In the genomic region with DNA sequence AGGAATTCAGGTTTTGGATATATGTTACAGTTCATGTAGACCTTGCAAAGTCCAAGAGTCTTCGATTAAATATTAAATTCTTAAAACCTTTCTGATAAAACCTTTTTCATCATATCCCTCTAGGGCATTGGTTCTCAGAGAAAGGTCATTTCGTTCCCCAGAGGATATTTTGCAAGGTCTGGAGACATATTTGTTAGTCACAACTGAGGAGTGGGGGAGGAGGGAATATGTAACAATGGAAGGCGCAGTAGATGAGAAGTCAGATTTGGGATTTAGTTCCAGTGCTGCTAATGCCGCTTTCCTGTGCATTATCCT, we compare ENCODE assay signal across 10 cellular contexts. TPM values are rescaled to one million over a fixed set of nuclear protein-coding genes. Genes with fewer than 3 reads are reported as not detected.
A peak's percentile ranks its signal among the peaks of the same experiment; 100 is the strongest.
DNase-seq lines count a peak whose midpoint lies in the region; ATAC-seq and TF ChIP-seq lines count a peak whose summit lies in the region.
"Had no signal": no experiment of that assay in that cellular context is flagged by ENCODE, and none has a peak within 500 bp of the region (broad histone marks: within the 10 kb centered on the region; RNA-seq: fewer than 3 reads in every experiment).

No MANE protein-coding gene starts in this region.

- TF ChIP-seq CTCF in Loucy (conservative IDR thresholded peaks at IDR 0.05; ENCODE audit: low read length) = no peak
- TF ChIP-seq CTCF in hepatocyte (IDR thresholded peaks at IDR 0.05; ENCODE audit: poor library complexity) = no peak

- no peaks in the 10 kb centered on the region for H3K36me3 Mint-ChIP-seq in activated CD8-positive, alpha-beta T cell treated with anti-CD3 and anti-CD28 coated beads, Interleukin-2, amount 10 ng/mL, durations not matched to agents 7 days and 5 days (ENCODE audit: low read depth)
- H3K36me3 Mint-ChIP-seq: naive B cell had no signal

- no peaks in the 10 kb centered on the region for H3F3A ChIP-seq in Loucy (ENCODE audit: low read depth)

- H3K27ac ChIP-seq in hepatocyte (peak overlapping the region; percentile 99), stomach smooth muscle (ENCODE audit: low read length) (peak overlapping the region; percentile 53)

- peaks cover 3% of the 10 kb centered on the region for H3K27me3 Mint-ChIP-seq in activated CD8-positive, alpha-beta T cell treated with anti-CD3 and anti-CD28 coated beads, Interleukin-2, amount 10 ng/mL, durations not matched to agents 7 days and 5 days (ENCODE audit: low read depth)

- H3K36me3 ChIP-seq in Loucy (ENCODE audit: insufficient read depth, low read length) (no peaks in the 10 kb centered on the region), hepatocyte (replicated peaks; ENCODE audit: insufficient read depth, low read depth) (no peaks in the 10 kb centered on the region), stomach smooth muscle (ENCODE audit: control insufficient read depth in 2 of 2, insufficient read depth in 2 of 2, low read length in 2 of 2) (no peaks in the 10 kb centered on the region)

- peaks cover 7% of the 10 kb centered on the region for H3K79me2 ChIP-seq in Loucy (ENCODE audit: insufficient read depth, low read length)
- peaks cover 3% of the 10 kb centered on the region for H3K79me2 ChIP-seq in hepatocyte

- H3K4me3 ChIP-seq in Loucy (ENCODE audit: low read length, poor library complexity, severe bottlenecking) (no peak overlapping the region), hepatocyte (no peak overlapping the region), stomach smooth muscle (ENCODE audit: low read length in 2 of 2) (no peak overlapping the region)

- H4K20me1 ChIP-seq in Loucy (ENCODE audit: insufficient read depth, low read length, poor library complexity, severe bottlenecking) (no peaks in the 10 kb centered on the region), hepatocyte (ENCODE audit: insufficient read depth, poor library complexity, severe bottlenecking) (no peaks in the 10 kb centered on the region)

- no peaks in the 10 kb centered on the region for H3K27me3 ChIP-seq in Loucy (ENCODE audit: insufficient read depth, low read length, poor library complexity, severe bottlenecking)
- H3K27me3 ChIP-seq in hepatocyte = no peaks in the 10 kb centered on the region
- no peaks in the 10 kb centered on the region for H3K27me3 ChIP-seq in stomach smooth muscle (ENCODE audit: control insufficient read depth in 1 of 2, insufficient read depth in 2 of 2, low read length in 2 of 2)

- ATAC-seq in GM21367 (IDR thresholded peaks at IDR 0.05; ENCODE audit: unreplicated experiment) = no peak
- no peak for ATAC-seq in activated CD8-positive, alpha-beta T cell treated with anti-CD3 and anti-CD28 coated beads, Interleukin-2, amount 10 ng/mL, durations not matched to agents 7 days and 5 days
- ATAC-seq in GM18861 (IDR thresholded peaks at IDR 0.05; ENCODE audit: unreplicated experiment) = no peak

- H3K9ac ChIP-seq in Loucy (ENCODE audit: low read depth, low read length, poor library complexity, severe bottlenecking) = peak overlapping the region; percentile 41
- H3K9ac ChIP-seq in stomach smooth muscle (ENCODE audit: low read length in 2 of 2) = no peak overlapping the region

- no peaks in the 10 kb centered on the region for H3K9me3 ChIP-seq in Loucy (ENCODE audit: insufficient read depth, low read depth, low read length)
- H3K9me3 ChIP-seq in hepatocyte (ENCODE audit: low read depth) = no peaks in the 10 kb centered on the region
- H3K9me3 ChIP-seq in stomach smooth muscle (ENCODE audit: control insufficient read depth in 2 of 2, low read length in 2 of 2) = no peaks in the 10 kb centered on the region

- H3K4me3 Mint-ChIP-seq in activated CD8-positive, alpha-beta T cell treated with anti-CD3 and anti-CD28 coated beads, Interleukin-2, amount 10 ng/mL, durations not matched to agents 7 days and 5 days = no peak overlapping the region

- WGBS in hepatocyte (ENCODE audit: low lambda C conversion rate, missing lambda C conversion rate) = 67% methylated on average over 4 of the region's 4 CpGs

- H3K4me1 ChIP-seq in Loucy (ENCODE audit: insufficient read depth, low read length, poor library complexity, severe bottlenecking) = peaks cover 57% of the 10 kb centered on the region
- peaks cover 36% of the 10 kb centered on the region for H3K4me1 ChIP-seq in hepatocyte (ENCODE audit: insufficient read depth)
- H3K4me1 ChIP-seq in stomach smooth muscle (ENCODE audit: control insufficient read depth, insufficient read depth, low read length) = peaks cover 30% of the 10 kb centered on the region

- peak; percentile 65 for DNase-seq in amniotic epithelial cell (ENCODE audit: low read depth)
- DNase-seq in hepatocyte (ENCODE audit: low spot score) = no peak
- DNase-seq in activated CD8-positive, alpha-beta T cell treated with anti-CD3 and anti-CD28 coated beads, Interleukin-2, amount 10 ng/mL, durations not matched to agents 7 days and 5 days = no peak
- no peak for DNase-seq in activated CD8-positive, alpha-beta memory T cell treated with anti-CD3 and anti-CD28 coated beads for 24 hours

- H3K4me2 ChIP-seq in Loucy (ENCODE audit: low read depth, low read length, poor library complexity, severe bottlenecking) = no peak overlapping the region
- H3K4me2 ChIP-seq in hepatocyte = peak overlapping the region; percentile 62

- CTCF ChIA-PET in activated CD8-positive, alpha-beta T cell treated with anti-CD3 and anti-CD28 coated beads, Interleukin-2, amount 10 ng/mL, durations not matched to agents 7 days and 5 days (lab: Charles Lee) = interaction anchor here (2.8 to 10.7 kb wide), 7 partner anchors 12 to 108 kb away, joined by 13 to 225 read pairs (median 117); a partner anchor contains a TSS

- H3K27ac Mint-ChIP-seq in activated CD8-positive, alpha-beta T cell treated with anti-CD3 and anti-CD28 coated beads, Interleukin-2, amount 10 ng/mL, durations not matched to agents 7 days and 5 days = no peak overlapping the region

- POLR2A ChIA-PET in activated CD8-positive, alpha-beta T cell treated with anti-CD3 and anti-CD28 coated beads, Interleukin-2, amount 10 ng/mL, durations not matched to agents 7 days and 5 days (lab: Charles Lee) = interaction anchor here (0.5 kb wide), 1 partner anchor 211 kb away, joined by 3 read pairs; no protein-coding TSS in a partner anchor

- H3K9me2 ChIP-seq in Loucy (replicated peaks; ENCODE audit: low read depth, low read length) (no peaks in the 10 kb centered on the region), hepatocyte (replicated peaks; ENCODE audit: insufficient read depth) (no peaks in the 10 kb centered on the region)

- H3K4me1 Mint-ChIP-seq in activated CD8-positive, alpha-beta T cell treated with anti-CD3 and anti-CD28 coated beads, Interleukin-2, amount 10 ng/mL, durations not matched to agents 7 days and 5 days (ENCODE audit: low read depth) = peaks cover 34% of the 10 kb centered on the region

- H3K9me3 Mint-ChIP-seq in activated CD8-positive, alpha-beta T cell treated with anti-CD3 and anti-CD28 coated beads, Interleukin-2, amount 10 ng/mL, durations not matched to agents 7 days and 5 days (ENCODE audit: insufficient read depth) = no peaks in the 10 kb centered on the region
- H3K9me3 Mint-ChIP-seq: activated B cell treated with CpG ODN at 0.5 μM for 24 hours, naive B cell had no signal

- H2AFZ ChIP-seq in Loucy (ENCODE audit: low read length) = 0 out of 2 replicates have a peak overlapping the region, but pooled peaks have one; percentile 76
- H2AFZ ChIP-seq in hepatocyte = peak overlapping the region; percentile 56

RNA-seq across cellular contexts. Expression of a gene that starts 5.3 kb away (rescaled TPM):
- 1.9 and 4.9 TPM in 2 replicates for total RNA-seq in hepatocyte
- 5.4 and 7.8 TPM in 2 replicates for polyA plus RNA-seq in hepatocyte
- total RNA-seq in activated CD8-positive, alpha-beta T cell treated with anti-CD3 and anti-CD28 coated beads, Interleukin-2, amount 10 ng/mL, durations not matched to agents 7 days and 5 days = not detected
- total RNA-seq: activated B cell treated with CpG ODN at 0.5 μM for 24 hours had no signal

RNA-seq across cellular contexts. Expression of a gene that starts 7.7 kb away (rescaled TPM):
- 29.5 and 52.8 TPM in 2 replicates for total RNA-seq in hepatocyte
- 24.4 and 25.1 TPM in 2 replicates for polyA plus RNA-seq in hepatocyte
- total RNA-seq in activated CD8-positive, alpha-beta T cell treated with anti-CD3 and anti-CD28 coated beads, Interleukin-2, amount 10 ng/mL, durations not matched to agents 7 days and 5 days = 1 to 10 TPM; 2.8 to 3.1 TPM

RNA-seq across cellular contexts. Expression of a gene that starts 36.0 kb away (rescaled TPM):
- 36.0 and 53.7 TPM in 2 replicates for total RNA-seq in hepatocyte
- polyA plus RNA-seq in hepatocyte = 36.7 and 38.1 TPM in 2 replicates
- under 1 TPM; 0.53 to 0.83 TPM for total RNA-seq in activated CD8-positive, alpha-beta T cell treated with anti-CD3 and anti-CD28 coated beads, Interleukin-2, amount 10 ng/mL, durations not matched to agents 7 days and 5 days

RNA-seq across cellular contexts. Expression of a gene that starts 48.5 kb away (rescaled TPM):
- total RNA-seq in hepatocyte = not detected in 2 replicates
- not detected in 2 replicates for polyA plus RNA-seq in hepatocyte
- not detected for total RNA-seq in activated CD8-positive, alpha-beta T cell treated with anti-CD3 and anti-CD28 coated beads, Interleukin-2, amount 10 ng/mL, durations not matched to agents 7 days and 5 days
- total RNA-seq: activated B cell treated with CpG ODN at 0.5 μM for 24 hours had no signal

RNA-seq across cellular contexts. Expression of a gene that starts 49.7 kb away (rescaled TPM):
- total RNA-seq in hepatocyte = not detected in 2 replicates
- polyA plus RNA-seq in hepatocyte = not detected in 2 replicates
- not detected for total RNA-seq in activated CD8-positive, alpha-beta T cell treated with anti-CD3 and anti-CD28 coated beads, Interleukin-2, amount 10 ng/mL, durations not matched to agents 7 days and 5 days
- total RNA-seq: activated B cell treated with CpG ODN at 0.5 μM for 24 hours had no signal

Comparison
In these comparisons a context has a peak if more than half of its experiments do, and no peak if none do; other contexts are left out.
1. RNA of a gene that starts 36.0 kb away (total RNA-seq): 36.0 to 53.7 TPM in hepatocyte; 0.53 to 0.83 TPM in activated CD8-positive, alpha-beta T cell treated with anti-CD3 and anti-CD28 coated beads, Interleukin-2, amount 10 ng/mL, durations not matched to agents 7 days and 5 days; every median in the first group is over 10 times any median in the second.